Comparison of ENCODE assay signal across 2 cellular contexts in the genomic region with DNA sequence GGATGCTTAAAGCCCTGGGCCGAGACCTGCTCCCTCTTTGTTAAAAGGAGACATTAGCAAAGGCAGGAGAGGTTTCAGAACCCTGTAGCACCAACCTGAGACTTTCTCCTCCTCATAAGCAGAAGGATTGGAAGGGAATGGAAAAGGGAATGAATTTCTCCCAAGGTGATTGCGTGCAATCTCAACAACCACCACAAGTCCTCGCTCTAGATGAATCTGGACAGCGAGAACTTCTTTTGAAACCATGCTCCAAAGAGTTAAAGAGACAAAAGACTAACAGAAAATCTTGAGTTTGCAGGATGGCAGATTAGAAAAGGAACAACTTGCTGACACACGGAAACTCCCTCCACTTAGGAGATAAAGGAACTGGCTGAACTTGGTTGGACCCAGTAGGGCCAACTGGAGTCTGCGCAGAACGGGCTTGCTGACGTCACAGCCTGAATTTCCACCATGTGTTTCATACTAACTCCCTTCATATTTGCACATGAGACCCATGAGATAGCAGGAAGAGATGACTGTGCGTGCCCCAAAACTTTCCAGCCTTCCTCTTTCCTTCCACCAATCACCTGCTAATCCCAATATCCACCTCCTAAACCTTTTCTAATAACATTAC.
TF ChIP-seq lines count a peak whose summit lies in the region.

No MANE protein-coding gene starts in this region.

TF ChIP-seq in HCT116, 20 proteins besides CTCF, POLR2A, EP300 and RAD21:
- TF ChIP-seq, protein P1, sequence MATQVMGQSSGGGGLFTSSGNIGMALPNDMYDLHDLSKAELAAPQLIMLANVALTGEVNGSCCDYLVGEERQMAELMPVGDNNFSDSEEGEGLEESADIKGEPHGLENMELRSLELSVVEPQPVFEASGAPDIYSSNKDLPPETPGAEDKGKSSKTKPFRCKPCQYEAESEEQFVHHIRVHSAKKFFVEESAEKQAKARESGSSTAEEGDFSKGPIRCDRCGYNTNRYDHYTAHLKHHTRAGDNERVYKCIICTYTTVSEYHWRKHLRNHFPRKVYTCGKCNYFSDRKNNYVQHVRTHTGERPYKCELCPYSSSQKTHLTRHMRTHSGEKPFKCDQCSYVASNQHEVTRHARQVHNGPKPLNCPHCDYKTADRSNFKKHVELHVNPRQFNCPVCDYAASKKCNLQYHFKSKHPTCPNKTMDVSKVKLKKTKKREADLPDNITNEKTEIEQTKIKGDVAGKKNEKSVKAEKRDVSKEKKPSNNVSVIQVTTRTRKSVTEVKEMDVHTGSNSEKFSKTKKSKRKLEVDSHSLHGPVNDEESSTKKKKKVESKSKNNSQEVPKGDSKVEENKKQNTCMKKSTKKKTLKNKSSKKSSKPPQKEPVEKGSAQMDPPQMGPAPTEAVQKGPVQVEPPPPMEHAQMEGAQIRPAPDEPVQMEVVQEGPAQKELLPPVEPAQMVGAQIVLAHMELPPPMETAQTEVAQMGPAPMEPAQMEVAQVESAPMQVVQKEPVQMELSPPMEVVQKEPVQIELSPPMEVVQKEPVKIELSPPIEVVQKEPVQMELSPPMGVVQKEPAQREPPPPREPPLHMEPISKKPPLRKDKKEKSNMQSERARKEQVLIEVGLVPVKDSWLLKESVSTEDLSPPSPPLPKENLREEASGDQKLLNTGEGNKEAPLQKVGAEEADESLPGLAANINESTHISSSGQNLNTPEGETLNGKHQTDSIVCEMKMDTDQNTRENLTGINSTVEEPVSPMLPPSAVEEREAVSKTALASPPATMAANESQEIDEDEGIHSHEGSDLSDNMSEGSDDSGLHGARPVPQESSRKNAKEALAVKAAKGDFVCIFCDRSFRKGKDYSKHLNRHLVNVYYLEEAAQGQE (IDR thresholded peaks at IDR 0.05; ENCODE audit: low read depth): no peak
- TF ChIP-seq FOSL1 (IDR thresholded peaks at IDR 0.05; ENCODE audit: low read depth) (no peak), SP1 (IDR thresholded peaks at IDR 0.05; ENCODE audit: low read depth) (no peak), CEBPB (IDR thresholded peaks at IDR 0.05; ENCODE audit: low read depth) (no peak), TCF7L2 (IDR thresholded peaks at IDR 0.05; ENCODE audit: borderline replicate concordance, extremely low read depth, insufficient read depth, insufficient read length) (no peak), ZFX (IDR thresholded peaks at IDR 0.05) (no peak)
- TF ChIP-seq, protein P2, sequence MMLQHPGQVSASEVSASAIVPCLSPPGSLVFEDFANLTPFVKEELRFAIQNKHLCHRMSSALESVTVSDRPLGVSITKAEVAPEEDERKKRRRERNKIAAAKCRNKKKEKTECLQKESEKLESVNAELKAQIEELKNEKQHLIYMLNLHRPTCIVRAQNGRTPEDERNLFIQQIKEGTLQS (IDR thresholded peaks at IDR 0.05): no peak
- TF ChIP-seq, protein P3, sequence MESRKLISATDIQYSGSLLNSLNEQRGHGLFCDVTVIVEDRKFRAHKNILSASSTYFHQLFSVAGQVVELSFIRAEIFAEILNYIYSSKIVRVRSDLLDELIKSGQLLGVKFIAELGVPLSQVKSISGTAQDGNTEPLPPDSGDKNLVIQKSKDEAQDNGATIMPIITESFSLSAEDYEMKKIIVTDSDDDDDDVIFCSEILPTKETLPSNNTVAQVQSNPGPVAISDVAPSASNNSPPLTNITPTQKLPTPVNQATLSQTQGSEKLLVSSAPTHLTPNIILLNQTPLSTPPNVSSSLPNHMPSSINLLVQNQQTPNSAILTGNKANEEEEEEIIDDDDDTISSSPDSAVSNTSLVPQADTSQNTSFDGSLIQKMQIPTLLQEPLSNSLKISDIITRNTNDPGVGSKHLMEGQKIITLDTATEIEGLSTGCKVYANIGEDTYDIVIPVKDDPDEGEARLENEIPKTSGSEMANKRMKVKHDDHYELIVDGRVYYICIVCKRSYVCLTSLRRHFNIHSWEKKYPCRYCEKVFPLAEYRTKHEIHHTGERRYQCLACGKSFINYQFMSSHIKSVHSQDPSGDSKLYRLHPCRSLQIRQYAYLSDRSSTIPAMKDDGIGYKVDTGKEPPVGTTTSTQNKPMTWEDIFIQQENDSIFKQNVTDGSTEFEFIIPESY (IDR thresholded peaks at IDR 0.05; ENCODE audit: extremely low read depth, insufficient replicate concordance, low read length): no peak

TF ChIP-seq in WTC11, 78 proteins besides CTCF, POLR2A, EP300 and RAD21 (continued from another document):
- TF ChIP-seq, protein P4, sequence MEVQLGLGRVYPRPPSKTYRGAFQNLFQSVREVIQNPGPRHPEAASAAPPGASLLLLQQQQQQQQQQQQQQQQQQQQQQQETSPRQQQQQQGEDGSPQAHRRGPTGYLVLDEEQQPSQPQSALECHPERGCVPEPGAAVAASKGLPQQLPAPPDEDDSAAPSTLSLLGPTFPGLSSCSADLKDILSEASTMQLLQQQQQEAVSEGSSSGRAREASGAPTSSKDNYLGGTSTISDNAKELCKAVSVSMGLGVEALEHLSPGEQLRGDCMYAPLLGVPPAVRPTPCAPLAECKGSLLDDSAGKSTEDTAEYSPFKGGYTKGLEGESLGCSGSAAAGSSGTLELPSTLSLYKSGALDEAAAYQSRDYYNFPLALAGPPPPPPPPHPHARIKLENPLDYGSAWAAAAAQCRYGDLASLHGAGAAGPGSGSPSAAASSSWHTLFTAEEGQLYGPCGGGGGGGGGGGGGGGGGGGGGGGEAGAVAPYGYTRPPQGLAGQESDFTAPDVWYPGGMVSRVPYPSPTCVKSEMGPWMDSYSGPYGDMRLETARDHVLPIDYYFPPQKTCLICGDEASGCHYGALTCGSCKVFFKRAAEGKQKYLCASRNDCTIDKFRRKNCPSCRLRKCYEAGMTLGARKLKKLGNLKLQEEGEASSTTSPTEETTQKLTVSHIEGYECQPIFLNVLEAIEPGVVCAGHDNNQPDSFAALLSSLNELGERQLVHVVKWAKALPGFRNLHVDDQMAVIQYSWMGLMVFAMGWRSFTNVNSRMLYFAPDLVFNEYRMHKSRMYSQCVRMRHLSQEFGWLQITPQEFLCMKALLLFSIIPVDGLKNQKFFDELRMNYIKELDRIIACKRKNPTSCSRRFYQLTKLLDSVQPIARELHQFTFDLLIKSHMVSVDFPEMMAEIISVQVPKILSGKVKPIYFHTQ (CRISPR knock-in tag; IDR thresholded peaks at IDR 0.05): no peak
- TF ChIP-seq, protein P5, sequence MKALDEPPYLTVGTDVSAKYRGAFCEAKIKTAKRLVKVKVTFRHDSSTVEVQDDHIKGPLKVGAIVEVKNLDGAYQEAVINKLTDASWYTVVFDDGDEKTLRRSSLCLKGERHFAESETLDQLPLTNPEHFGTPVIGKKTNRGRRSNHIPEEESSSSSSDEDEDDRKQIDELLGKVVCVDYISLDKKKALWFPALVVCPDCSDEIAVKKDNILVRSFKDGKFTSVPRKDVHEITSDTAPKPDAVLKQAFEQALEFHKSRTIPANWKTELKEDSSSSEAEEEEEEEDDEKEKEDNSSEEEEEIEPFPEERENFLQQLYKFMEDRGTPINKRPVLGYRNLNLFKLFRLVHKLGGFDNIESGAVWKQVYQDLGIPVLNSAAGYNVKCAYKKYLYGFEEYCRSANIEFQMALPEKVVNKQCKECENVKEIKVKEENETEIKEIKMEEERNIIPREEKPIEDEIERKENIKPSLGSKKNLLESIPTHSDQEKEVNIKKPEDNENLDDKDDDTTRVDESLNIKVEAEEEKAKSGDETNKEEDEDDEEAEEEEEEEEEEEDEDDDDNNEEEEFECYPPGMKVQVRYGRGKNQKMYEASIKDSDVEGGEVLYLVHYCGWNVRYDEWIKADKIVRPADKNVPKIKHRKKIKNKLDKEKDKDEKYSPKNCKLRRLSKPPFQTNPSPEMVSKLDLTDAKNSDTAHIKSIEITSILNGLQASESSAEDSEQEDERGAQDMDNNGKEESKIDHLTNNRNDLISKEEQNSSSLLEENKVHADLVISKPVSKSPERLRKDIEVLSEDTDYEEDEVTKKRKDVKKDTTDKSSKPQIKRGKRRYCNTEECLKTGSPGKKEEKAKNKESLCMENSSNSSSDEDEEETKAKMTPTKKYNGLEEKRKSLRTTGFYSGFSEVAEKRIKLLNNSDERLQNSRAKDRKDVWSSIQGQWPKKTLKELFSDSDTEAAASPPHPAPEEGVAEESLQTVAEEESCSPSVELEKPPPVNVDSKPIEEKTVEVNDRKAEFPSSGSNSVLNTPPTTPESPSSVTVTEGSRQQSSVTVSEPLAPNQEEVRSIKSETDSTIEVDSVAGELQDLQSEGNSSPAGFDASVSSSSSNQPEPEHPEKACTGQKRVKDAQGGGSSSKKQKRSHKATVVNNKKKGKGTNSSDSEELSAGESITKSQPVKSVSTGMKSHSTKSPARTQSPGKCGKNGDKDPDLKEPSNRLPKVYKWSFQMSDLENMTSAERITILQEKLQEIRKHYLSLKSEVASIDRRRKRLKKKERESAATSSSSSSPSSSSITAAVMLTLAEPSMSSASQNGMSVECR (CRISPR knock-in tag; IDR thresholded peaks at IDR 0.05; ENCODE audit: borderline replicate concordance): no peak
- no peak for TF ChIP-seq RELA (CRISPR knock-in tag; IDR thresholded peaks at IDR 0.05; ENCODE audit: borderline replicate concordance)
- no peak for TF ChIP-seq TEAD1 (CRISPR knock-in tag; IDR thresholded peaks at IDR 0.05)
- TF ChIP-seq, protein P6, sequence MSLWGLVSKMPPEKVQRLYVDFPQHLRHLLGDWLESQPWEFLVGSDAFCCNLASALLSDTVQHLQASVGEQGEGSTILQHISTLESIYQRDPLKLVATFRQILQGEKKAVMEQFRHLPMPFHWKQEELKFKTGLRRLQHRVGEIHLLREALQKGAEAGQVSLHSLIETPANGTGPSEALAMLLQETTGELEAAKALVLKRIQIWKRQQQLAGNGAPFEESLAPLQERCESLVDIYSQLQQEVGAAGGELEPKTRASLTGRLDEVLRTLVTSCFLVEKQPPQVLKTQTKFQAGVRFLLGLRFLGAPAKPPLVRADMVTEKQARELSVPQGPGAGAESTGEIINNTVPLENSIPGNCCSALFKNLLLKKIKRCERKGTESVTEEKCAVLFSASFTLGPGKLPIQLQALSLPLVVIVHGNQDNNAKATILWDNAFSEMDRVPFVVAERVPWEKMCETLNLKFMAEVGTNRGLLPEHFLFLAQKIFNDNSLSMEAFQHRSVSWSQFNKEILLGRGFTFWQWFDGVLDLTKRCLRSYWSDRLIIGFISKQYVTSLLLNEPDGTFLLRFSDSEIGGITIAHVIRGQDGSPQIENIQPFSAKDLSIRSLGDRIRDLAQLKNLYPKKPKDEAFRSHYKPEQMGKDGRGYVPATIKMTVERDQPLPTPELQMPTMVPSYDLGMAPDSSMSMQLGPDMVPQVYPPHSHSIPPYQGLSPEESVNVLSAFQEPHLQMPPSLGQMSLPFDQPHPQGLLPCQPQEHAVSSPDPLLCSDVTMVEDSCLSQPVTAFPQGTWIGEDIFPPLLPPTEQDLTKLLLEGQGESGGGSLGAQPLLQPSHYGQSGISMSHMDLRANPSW (CRISPR knock-in tag; conservative IDR thresholded peaks at IDR 0.05; ENCODE audit: low read depth): no peak
- TF ChIP-seq ZNF423 (CRISPR knock-in tag; IDR thresholded peaks at IDR 0.05): no peak
TF ChIP-seq in WTC11: peak in this region for 0.
